26 cellular contexts compared by ENCODE assay signal in genomic region chr2:172969609-172970008, GRCh38.
A peak's percentile ranks its signal among the peaks of the same experiment; 100 is the strongest.
DNase-seq lines count a peak whose midpoint lies in the region; ATAC-seq, FAIRE-seq and TF ChIP-seq lines count a peak whose summit lies in the region.
"Had no signal": no experiment of that assay in that cellular context is flagged by ENCODE, and none has a peak within 500 bp of the region (broad histone marks: within the 10 kb centered on the region; RNA-seq: fewer than 3 reads in every experiment).

No MANE protein-coding gene starts in this region.

- H3K9ac ChIP-seq in endothelial cell of umbilical vein (replicated peaks; ENCODE audit: extremely low read depth, insufficient read depth, low read length): no peak overlapping the region

- no TSS peak for BruUV-seq in endothelial cell of umbilical vein (replicated peaks; lab: Mats Ljungman, UMichigan)

- TF ChIP-seq CTCF in endothelial cell of umbilical vein (IDR thresholded peaks at IDR 0.05; ENCODE audit: extremely low read depth in 1 of 2, insufficient read depth in 1 of 2, low read depth in 1 of 2, low read length in 2 of 2): no peak

- H3K4me2 ChIP-seq in endothelial cell of umbilical vein (ENCODE audit: insufficient read depth, low read length): peak overlapping the region; percentile 19
- H3K4me2 ChIP-seq: GM23338 had no signal

- no peaks in the 10 kb centered on the region for H4K20me1 ChIP-seq in endothelial cell of umbilical vein (replicated peaks; ENCODE audit: control insufficient read depth, extremely low read depth, insufficient read depth, low read length)

- H3K36me3 Mint-ChIP-seq in stimulated activated naive CD8-positive, alpha-beta T cell treated with anti-CD3 and anti-CD28 coated beads, Interleukin-15, Interleukin-2, amounts not matched to agents 100 ng/mL and 50 ng/mL, for 24 hours (ENCODE audit: low read depth): peaks cover 4% of the 10 kb centered on the region
- H3K36me3 Mint-ChIP-seq in stimulated activated effector memory CD8-positive, alpha-beta T cell treated with anti-CD3 and anti-CD28 coated beads, Interleukin-12 subunit alpha, Interleukin-12 subunit beta, amount 100 ng/mL, for 72 hours: no peaks in the 10 kb centered on the region
- H3K36me3 Mint-ChIP-seq: stimulated activated naive B cell treated with anti-CD40 and anti-IgM and Interleukin-4, amounts not matched to agents 10 μg/mL and 1 μg/mL and 100 μg/mL, for 72 hours had no signal

- H3K4me1 Mint-ChIP-seq in stimulated activated naive CD8-positive, alpha-beta T cell treated with anti-CD3 and anti-CD28 coated beads, Interleukin-15, Interleukin-2, amounts not matched to agents 100 ng/mL and 50 ng/mL, for 24 hours (ENCODE audit: low read depth): peaks cover 47% of the 10 kb centered on the region
- H3K4me1 Mint-ChIP-seq in stimulated activated effector memory CD8-positive, alpha-beta T cell treated with anti-CD3 and anti-CD28 coated beads, Interleukin-12 subunit alpha, Interleukin-12 subunit beta, amount 100 ng/mL, for 72 hours: no peaks in the 10 kb centered on the region
- H3K4me1 Mint-ChIP-seq: stimulated activated naive B cell treated with anti-CD40 and anti-IgM and Interleukin-4, amounts not matched to agents 10 μg/mL and 1 μg/mL and 100 μg/mL, for 72 hours had no signal

- H3K79me2 ChIP-seq in endothelial cell of umbilical vein (ENCODE audit: control insufficient read depth, insufficient read depth, low read length): no peaks in the 10 kb centered on the region

- dilution Hi-C loops in endothelial cell of umbilical vein (cut with MboI; ENCODE audit: extremely low pct_ligation_motif_present, low sequenced_read_pairs): no loop called here

- WGBS in thymus: 97% methylated on average over 3 of the region's 3 CpGs

- FAIRE-seq in endothelial cell of umbilical vein (lab: Jason Lieb, UNC): peak; percentile 84

- H3K36me3 ChIP-seq in endothelial cell of umbilical vein (ENCODE audit: control insufficient read depth in 2 of 2, extremely low read depth in 1 of 2, insufficient read depth in 2 of 2, low read length in 2 of 2) (peaks cover 0 to 3% of the 10 kb centered on the region in 2 experiments), thymus (ENCODE audit: control insufficient read depth, insufficient read depth) (no peaks in the 10 kb centered on the region)
- H3K36me3 ChIP-seq: heart left ventricle, Peyer's patch, SJSA1, thyroid gland had no signal

- CTCF ChIA-PET in endothelial cell of umbilical vein (lab: Charles Lee): interaction anchor here (0.6 to 4.8 kb wide), 11 partner anchors 10 to 156 kb away, joined by 3 to 54 read pairs (median 4); no protein-coding TSS in a partner anchor

- no peak overlapping the region for H2AFZ ChIP-seq in endothelial cell of umbilical vein (ENCODE audit: low read depth, low read length)
- H2AFZ ChIP-seq: GM23338 had no signal

- intact Hi-C loops in endothelial cell of umbilical vein (cut with micrococcal nuclease): loop anchor here (1.0 to 5.0 kb wide), 2 partner anchors 108 to 133 kb away; partner anchors contain the start of gene MAP3K20

- H3K9me3 ChIP-seq in endothelial cell of umbilical vein (replicated peaks; ENCODE audit: control insufficient read depth, insufficient read depth, low read length): no peaks in the 10 kb centered on the region
- no peaks in the 10 kb centered on the region for H3K9me3 ChIP-seq in thymus (ENCODE audit: control insufficient read depth)
- H3K9me3 ChIP-seq: body of pancreas, heart left ventricle, Peyer's patch, SJSA1, thyroid gland had no signal

- no peak overlapping the region for H3K4me3 Mint-ChIP-seq in stimulated activated naive CD8-positive, alpha-beta T cell treated with anti-CD3 and anti-CD28 coated beads, Interleukin-15, Interleukin-2, amounts not matched to agents 100 ng/mL and 50 ng/mL, for 24 hours
- H3K4me3 Mint-ChIP-seq in stimulated activated effector memory CD8-positive, alpha-beta T cell treated with anti-CD3 and anti-CD28 coated beads, Interleukin-12 subunit alpha, Interleukin-12 subunit beta, amount 100 ng/mL, for 72 hours: no peak overlapping the region
- H3K4me3 Mint-ChIP-seq: GM23338; HFFc6; stimulated activated naive B cell treated with anti-CD40 and anti-IgM and Interleukin-4, amounts not matched to agents 10 μg/mL and 1 μg/mL and 100 μg/mL, for 72 hours had no signal

- no peak for ATAC-seq in stimulated activated naive CD8-positive, alpha-beta T cell treated with anti-CD3 and anti-CD28 coated beads, Interleukin-15, Interleukin-2, amounts not matched to agents 100 U/mL and 50 U/mL, for 24 hours
- no peak for ATAC-seq in GM18907 (IDR thresholded peaks at IDR 0.05; ENCODE audit: unreplicated experiment)
- ATAC-seq in stimulated activated effector memory CD8-positive, alpha-beta T cell treated with anti-CD3 and anti-CD28 coated beads, Interleukin-12 subunit alpha, Interleukin-12 subunit beta, amount 100 ng/mL, for 72 hours: no peak
- ATAC-seq: body of pancreas; GM23338; stimulated activated naive B cell treated with anti-CD40 and anti-IgM and Interleukin-4, amounts not matched to agents 10 μg/mL and 1 μg/mL and 100 μg/mL, for 72 hours had no signal

- no peaks in the 10 kb centered on the region for H3K9me3 Mint-ChIP-seq in stimulated activated naive CD8-positive, alpha-beta T cell treated with anti-CD3 and anti-CD28 coated beads, Interleukin-15, Interleukin-2, amounts not matched to agents 100 ng/mL and 50 ng/mL, for 24 hours
- H3K9me3 Mint-ChIP-seq in stimulated activated effector memory CD8-positive, alpha-beta T cell treated with anti-CD3 and anti-CD28 coated beads, Interleukin-12 subunit alpha, Interleukin-12 subunit beta, amount 100 ng/mL, for 72 hours: no peaks in the 10 kb centered on the region
- H3K9me3 Mint-ChIP-seq: activated T-helper 2 cell treated with anti-CD3 and anti-CD28 coated beads, Interferon-gamma antibody, Interleukin-2, Interleukin-4, amounts not matched to agents 10 μg/mL and 5 μg/mL and 100 μg/mL, durations not matched to agents 14 hours and 24 hours and 36 hours; GM23338; HFFc6; stimulated activated naive B cell treated with anti-CD40 and anti-IgM and Interleukin-4, amounts not matched to agents 10 μg/mL and 1 μg/mL and 100 μg/mL, for 72 hours had no signal

- H3K27me3 ChIP-seq in endothelial cell of umbilical vein (ENCODE audit: control insufficient read depth in 2 of 2, insufficient read depth in 2 of 2, low read length in 2 of 2) (no peaks in the 10 kb centered on the region), thymus (ENCODE audit: control insufficient read depth, insufficient read depth) (no peaks in the 10 kb centered on the region)
- H3K27me3 ChIP-seq: body of pancreas, heart left ventricle, Peyer's patch, SJSA1, thyroid gland had no signal

- DNase-seq in stimulated activated naive CD8-positive, alpha-beta T cell treated with anti-CD3 and anti-CD28 coated beads, Interleukin-15, Interleukin-2, amounts not matched to agents 100 U/mL and 50 U/mL, for 24 hours: no peak
- DNase-seq in NCI-H226 (peak; percentile 36), endothelial cell of umbilical vein (ENCODE audit: low read depth, low spot score) (peak; percentile 78), mesenteric fat pad (ENCODE audit: low spot score) (no peak)
- DNase-seq in stimulated activated effector memory CD8-positive, alpha-beta T cell treated with anti-CD3 and anti-CD28 coated beads, Interleukin-12 subunit alpha, Interleukin-12 subunit beta, amount 100 ng/mL, for 72 hours (ENCODE audit: low spot score in 2 of 2): no peak
- DNase-seq: activated CD4-positive, alpha-beta T cell treated with anti-CD3 and anti-CD28 coated beads, Interleukin-2, amount 50 U/mL, for 48 hours; activated CD4-positive, CD25-positive, alpha-beta regulatory T cell; activated CD8-positive, alpha-beta memory T cell treated with anti-CD3 and anti-CD28 coated beads, Interleukin-2, amount 50 U/mL, for 48 hours; body of pancreas; C1 segment of cervical spinal cord; heart left ventricle; HFFc6; Karpas-422; mesenchymal stem cell; MV-4-11; NCI-H69; Peyer's patch; stimulated activated CD4-positive, alpha-beta T cell treated with anti-CD3 and anti-CD28 coated beads, Interleukin-4, amount 100 ng/mL, for 4 hours; stimulated activated naive B cell treated with anti-CD40 and anti-IgM and Interleukin-4, amounts not matched to agents 10 μg/mL and 1 μg/mL and 100 μg/mL, for 72 hours; thyroid gland had no signal

- H3K4me1 ChIP-seq in endothelial cell of umbilical vein (ENCODE audit: control insufficient read depth, extremely low read depth, insufficient read depth, low read length) (peaks cover 46% of the 10 kb centered on the region), thymus (ENCODE audit: control insufficient read depth, insufficient read depth, low read length) (peaks cover 50% of the 10 kb centered on the region)

- no peak overlapping the region for H3K4me3 ChIP-seq in endothelial cell of umbilical vein (replicated peaks in 1 of 3; ENCODE audit: insufficient read depth in 1 of 3, low read depth in 1 of 3, low read length in 3 of 3)
- no peak overlapping the region for H3K4me3 ChIP-seq in thymus (ENCODE audit: low read length)
- H3K4me3 ChIP-seq: body of pancreas, GM23338, heart left ventricle, Peyer's patch, SJSA1, thyroid gland had no signal

- H3K27ac Mint-ChIP-seq in stimulated activated naive CD8-positive, alpha-beta T cell treated with anti-CD3 and anti-CD28 coated beads, Interleukin-15, Interleukin-2, amounts not matched to agents 100 ng/mL and 50 ng/mL, for 24 hours: peak overlapping the region; percentile 87
- no peak overlapping the region for H3K27ac Mint-ChIP-seq in stimulated activated effector memory CD8-positive, alpha-beta T cell treated with anti-CD3 and anti-CD28 coated beads, Interleukin-12 subunit alpha, Interleukin-12 subunit beta, amount 100 ng/mL, for 72 hours
- H3K27ac Mint-ChIP-seq: activated T-helper 2 cell treated with anti-CD3 and anti-CD28 coated beads, Interferon-gamma antibody, Interleukin-2, Interleukin-4, amounts not matched to agents 10 μg/mL and 5 μg/mL and 100 μg/mL, durations not matched to agents 14 hours and 24 hours and 36 hours; GM23338; HFFc6; stimulated activated naive B cell treated with anti-CD40 and anti-IgM and Interleukin-4, amounts not matched to agents 10 μg/mL and 1 μg/mL and 100 μg/mL, for 72 hours had no signal

- no peak for TF ChIP-seq POLR2A in endothelial cell of umbilical vein (IDR thresholded peaks at IDR 0.05; ENCODE audit: low read depth, low read length)

- peaks cover 4% of the 10 kb centered on the region for H3K27me3 Mint-ChIP-seq in stimulated activated naive CD8-positive, alpha-beta T cell treated with anti-CD3 and anti-CD28 coated beads, Interleukin-15, Interleukin-2, amounts not matched to agents 100 ng/mL and 50 ng/mL, for 24 hours

- H3K27ac ChIP-seq in endothelial cell of umbilical vein (ENCODE audit: insufficient read depth, low read depth, low read length) (peak overlapping the region; percentile 62), thymus (ENCODE audit: low read depth) (peak overlapping the region; percentile 97)
- H3K27ac ChIP-seq: body of pancreas, Peyer's patch, SJSA1, thyroid gland had no signal

- no peaks in the 10 kb centered on the region for H3K9me1 ChIP-seq in endothelial cell of umbilical vein (replicated peaks; ENCODE audit: control insufficient read depth, extremely low read depth, insufficient read depth, low read length)

- POLR2A ChIA-PET in endothelial cell of umbilical vein (lab: Charles Lee): interaction anchor here (0.7 kb wide), 1 partner anchor 9 kb away, joined by 3 read pairs; no protein-coding TSS in a partner anchor

TF ChIP-seq in endothelial cell of umbilical vein, 7 proteins besides CTCF, POLR2A, EP300 and RAD21 (continues in another document):
- TF ChIP-seq EZH2 (IDR thresholded peaks at IDR 0.05; ENCODE audit: borderline replicate concordance, low read depth, low read length, severe bottlenecking): no peak

Comparison
In these comparisons a context has a peak if more than half of its experiments do, and no peak if none do; other contexts are left out.
1. DNase-seq: peak in NCI-H226 (single experiment) and endothelial cell of umbilical vein (single experiment); none in stimulated activated naive CD8-positive, alpha-beta T cell treated with anti-CD3 and anti-CD28 coated beads, Interleukin-15, Interleukin-2, amounts not matched to agents 100 U/mL and 50 U/mL, for 24 hours (single experiment), mesenteric fat pad (single experiment) and stimulated activated effector memory CD8-positive, alpha-beta T cell treated with anti-CD3 and anti-CD28 coated beads, Interleukin-12 subunit alpha, Interleukin-12 subunit beta, amount 100 ng/mL, for 72 hours (0 of 2).